36 cellular contexts compared by ENCODE assay signal in the genomic region with DNA sequence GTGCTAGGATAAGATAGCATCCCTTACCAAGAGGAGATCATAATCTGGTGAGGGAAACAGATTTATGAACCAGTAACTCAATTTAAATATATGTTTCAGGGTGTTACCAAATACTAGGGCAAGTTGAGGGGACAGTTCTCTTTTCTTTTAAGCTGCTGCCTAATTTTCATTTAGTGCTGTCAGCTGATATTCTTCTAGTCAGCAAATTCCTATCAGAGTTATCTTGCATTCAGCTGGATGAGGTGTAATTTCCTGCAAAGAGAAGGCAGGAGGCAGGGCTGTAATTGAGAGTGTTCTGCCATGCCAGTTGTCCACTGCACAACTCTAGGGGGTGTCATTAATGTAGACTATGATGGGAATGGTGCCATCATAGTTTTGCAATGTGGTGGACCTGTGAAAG.
"Had no signal": no experiment of that assay in that cellular context is flagged by ENCODE, and none has a peak within 500 bp of the region (broad histone marks: within the 10 kb centered on the region; RNA-seq: fewer than 3 reads in every experiment).

No MANE protein-coding gene starts in this region.

- H3K4me3 ChIP-seq: MG63 had no signal

- DNase-seq: Karpas-422, Kasumi-1, MG63, MM.1S, MV-4-11, NCI-H1048, NCI-H1092, NCI-H1092 treated with DMSO at 0.1 percent for 48 hours, NCI-H1105, NCI-H1105 treated with DMSO at 0.1 percent for 48 hours, NCI-H1417, NCI-H1417 treated with DMSO at 0.1 percent for 48 hours, NCI-H1436, NCI-H1436 treated with DMSO at 0.1 percent for 48 hours, NCI-H146, NCI-H1694, NCI-H1694 treated with DMSO at 0.1 percent for 48 hours, NCI-H187, NCI-H187 treated with DMSO at 0.1 percent for 48 hours, NCI-H1930, NCI-H2029, NCI-H2029 treated with DMSO at 0.1 percent for 48 hours, NCI-H2081, NCI-H2081 treated with DMSO at 0.1 percent for 48 hours, NCI-H2107, NCI-H2171, NCI-H2171 treated with DMSO at 0.1 percent for 48 hours, NCI-H2227 treated with DMSO at 0.1 percent for 48 hours, NCI-H226, NCI-H345, NCI-H446, NCI-H446 treated with DMSO at 0.1 percent for 48 hours, NCI-H510A, NCI-H510A treated with DMSO at 0.1 percent for 48 hours, NCI-H524, NCI-H524 treated with DMSO at 0.1 percent for 48 hours had no signal

- H3K27me3 ChIP-seq: MG63 had no signal

- H3K36me3 ChIP-seq: MG63 had no signal

- H3K9me3 ChIP-seq: MG63 had no signal
